In the genomic region with DNA sequence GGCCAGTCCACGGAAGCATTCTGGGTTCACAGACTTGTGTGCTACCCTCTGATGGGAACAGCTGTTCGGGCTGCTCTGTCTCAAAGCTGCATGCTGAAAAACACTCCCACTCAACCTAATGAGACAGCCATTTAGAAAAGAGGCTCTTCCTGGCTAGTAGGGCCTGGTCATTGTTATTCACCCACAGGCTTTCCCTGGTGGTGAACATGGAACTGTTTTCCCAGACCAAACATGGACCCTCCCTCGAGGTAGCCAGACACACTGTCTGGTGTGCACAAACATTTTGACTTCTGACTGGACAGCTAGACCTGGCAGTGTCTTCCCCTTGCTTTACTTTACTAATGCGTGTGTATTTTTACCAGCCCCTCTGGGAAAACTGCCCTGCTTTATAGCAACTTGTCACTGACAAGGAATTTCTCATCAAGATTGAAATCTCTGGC, we compare ENCODE assay signal across 15 cellular contexts. TPM values are rescaled to one million over a fixed set of nuclear protein-coding genes. Genes with fewer than 3 reads are reported as not detected.
DNase-seq lines count a peak whose midpoint lies in the region; ATAC-seq and TF ChIP-seq lines count a peak whose summit lies in the region.
"Had no signal": no experiment of that assay in that cellular context is flagged by ENCODE, and none has a peak within 500 bp of the region (broad histone marks: within the 10 kb centered on the region; RNA-seq: fewer than 3 reads in every experiment).

No MANE protein-coding gene starts in this region.

- H3K27ac Mint-ChIP-seq in activated T-cell treated with anti-CD3 and anti-CD28 coated beads, Interleukin-2, amount 50 U/mL, for 72 hours: no peak overlapping the region
- H3K27ac Mint-ChIP-seq: activated B cell treated with CpG ODN at 0.5 μM for 24 hours; activated naive CD4-positive, alpha-beta T cell treated with anti-CD3 and anti-CD28 coated beads, Interleukin-2, amount 10 ng/mL, durations not matched to agents 7 days and 5 days; HFFc6 had no signal

- H2BK120ac ChIP-seq in mesendoderm (ENCODE audit: low read depth, low read length): no peak overlapping the region

- no peaks in the 10 kb centered on the region for H3K9me3 Mint-ChIP-seq in activated T-cell treated with anti-CD3 and anti-CD28 coated beads, Interleukin-2, amount 50 U/mL, for 72 hours
- H3K9me3 Mint-ChIP-seq: activated B cell treated with CpG ODN at 0.5 μM for 24 hours; activated naive CD4-positive, alpha-beta T cell treated with anti-CD3 and anti-CD28 coated beads, Interleukin-2, amount 10 ng/mL, durations not matched to agents 7 days and 5 days; HFFc6 had no signal

- no peaks in the 10 kb centered on the region for H3K4me1 Mint-ChIP-seq in activated T-cell treated with anti-CD3 and anti-CD28 coated beads, Interleukin-2, amount 50 U/mL, for 72 hours (ENCODE audit: low read depth)
- H3K4me1 Mint-ChIP-seq: activated B cell treated with CpG ODN at 0.5 μM for 24 hours; activated naive CD4-positive, alpha-beta T cell treated with anti-CD3 and anti-CD28 coated beads, Interleukin-2, amount 10 ng/mL, durations not matched to agents 7 days and 5 days had no signal

- no peaks in the 10 kb centered on the region for H3K4me1 ChIP-seq in mesendoderm (ENCODE audit: control insufficient read depth, low read depth, low read length)

- no peak overlapping the region for H2BK5ac ChIP-seq in mesendoderm (ENCODE audit: low read length)

- no peak overlapping the region for H4K5ac ChIP-seq in mesendoderm (ENCODE audit: low read length)

- no peak for ATAC-seq in activated T-cell treated with anti-CD3 and anti-CD28 coated beads, Interleukin-2, amount 50 U/mL, for 72 hours (replicated peaks in 1 of 2)
- no peak for ATAC-seq in HG03196 (IDR thresholded peaks at IDR 0.05; ENCODE audit: unreplicated experiment)

- no peak overlapping the region for H3K23ac ChIP-seq in mesendoderm (ENCODE audit: low read length)

- peaks cover 6% of the 10 kb centered on the region for H3K27me3 Mint-ChIP-seq in activated T-cell treated with anti-CD3 and anti-CD28 coated beads, Interleukin-2, amount 50 U/mL, for 72 hours (ENCODE audit: low read depth)

- H3K79me1 ChIP-seq in mesendoderm (ENCODE audit: low read length): no peaks in the 10 kb centered on the region

- H2BK15ac ChIP-seq in mesendoderm (replicated peaks; ENCODE audit: low read depth): no peak overlapping the region

- H3K9ac ChIP-seq in mesendoderm (ENCODE audit: low read length): no peak overlapping the region

- H3K36me3 ChIP-seq in WERI-Rb-1 (no peaks in the 10 kb centered on the region), mesendoderm (ENCODE audit: control insufficient read depth, insufficient read depth, low read length) (no peaks in the 10 kb centered on the region)

- no peak overlapping the region for H3K18ac ChIP-seq in mesendoderm (ENCODE audit: low read length)

- no peak overlapping the region for H3K4me3 Mint-ChIP-seq in activated T-cell treated with anti-CD3 and anti-CD28 coated beads, Interleukin-2, amount 50 U/mL, for 72 hours
- H3K4me3 Mint-ChIP-seq: activated B cell treated with CpG ODN at 0.5 μM for 24 hours; activated naive CD4-positive, alpha-beta T cell treated with anti-CD3 and anti-CD28 coated beads, Interleukin-2, amount 10 ng/mL, durations not matched to agents 7 days and 5 days; HFFc6 had no signal

- no peak overlapping the region for H3K4ac ChIP-seq in mesendoderm (ENCODE audit: low read depth, low read length)

- DNase-seq in DMS153 treated with DMSO at 0.1 percent for 48 hours (lab: John Stamatoyannopoulos, UW; ENCODE audit: unreplicated experiment) (peak; percentile 43), M059J (ENCODE audit: low read depth) (peak; percentile 58), WERI-Rb-1 (peak; percentile 13), mesendoderm (peak; percentile 18), cerebellar cortex (ENCODE audit: low spot score) (no peak)
- no peak for DNase-seq in activated T-cell treated with anti-CD3 and anti-CD28 coated beads, Interleukin-2, amount 50 U/mL, for 72 hours
- DNase-seq in stimulated activated CD4-positive, alpha-beta T cell treated with anti-CD3 and anti-CD28 coated beads, Interleukin-2, amount 100 ng/mL, for 24 hours: no peak
- DNase-seq: activated B cell treated with CpG ODN at 0.5 μM for 24 hours; activated naive CD4-positive, alpha-beta T cell treated with anti-CD3 and anti-CD28 coated beads, Interleukin-2, amount 10 ng/mL, durations not matched to agents 7 days and 5 days; DMS53; HFFc6; NCI-H2171; SW 1271 had no signal

- no CpG with 5 or more reads among the region's 4 CpGs for WGBS in mesendoderm (ENCODE audit: extremely low coverage, insufficient coverage, low lambda C conversion rate)

- H3K79me2 ChIP-seq in mesendoderm (ENCODE audit: control insufficient read depth, insufficient read depth, low read length): no peaks in the 10 kb centered on the region

- H3K36me3 Mint-ChIP-seq in activated T-cell treated with anti-CD3 and anti-CD28 coated beads, Interleukin-2, amount 50 U/mL, for 72 hours (ENCODE audit: insufficient read depth in 2 of 2): no peaks in the 10 kb centered on the region
- H3K36me3 Mint-ChIP-seq: activated naive CD4-positive, alpha-beta T cell treated with anti-CD3 and anti-CD28 coated beads, Interleukin-2, amount 10 ng/mL, durations not matched to agents 7 days and 5 days had no signal

- H3K27ac ChIP-seq in WERI-Rb-1: no peak overlapping the region
- no peak overlapping the region for H3K27ac ChIP-seq in mesendoderm (ENCODE audit: low read depth, low read length)

- H3K56ac ChIP-seq in mesendoderm (ENCODE audit: low read length): no peak overlapping the region

- H3K4me3 ChIP-seq in WERI-Rb-1 (ENCODE audit: low read depth, low read length) (no peak overlapping the region), mesendoderm (ENCODE audit: low read length) (no peak overlapping the region)

- H3K27me3 ChIP-seq in WERI-Rb-1 (ENCODE audit: insufficient read depth, low read depth, severe bottlenecking) (no peaks in the 10 kb centered on the region), mesendoderm (ENCODE audit: insufficient read depth, low read length, poor library complexity) (no peaks in the 10 kb centered on the region)

- H3K4me2 ChIP-seq in mesendoderm (ENCODE audit: low read length): no peak overlapping the region

- no peak overlapping the region for H2AK5ac ChIP-seq in mesendoderm (ENCODE audit: low read length)

- no peak overlapping the region for H4K8ac ChIP-seq in mesendoderm (ENCODE audit: low read depth, low read length)

- no peaks in the 10 kb centered on the region for H3K9me3 ChIP-seq in WERI-Rb-1 (ENCODE audit: severe bottlenecking)

- TF ChIP-seq CTCF in WERI-Rb-1 (IDR thresholded peaks at IDR 0.05; ENCODE audit: low read depth, low read length): no peak

RNA-seq across cellular contexts. Expression of a gene that starts 39.0 kb away (rescaled TPM):
- 22.2 and 28.6 TPM in 2 replicates for total RNA-seq in M059J (2014; rRNA removed; shearing (Covaris generic))
- 0.94 TPM for polyA plus RNA-seq in mesendoderm (2013, experiment 1 of 2)
- polyA plus RNA-seq in mesendoderm (2013, experiment 2 of 2): 0.74 TPM
- total RNA-seq in activated T-cell treated with anti-CD3 and anti-CD28 coated beads, Interleukin-2, amount 50 U/mL, for 72 hours: not detected
- total RNA-seq: OCI-LY7 had no signal

Comparison
In these comparisons a context has a peak if more than half of its experiments do, and no peak if none do; other contexts are left out.
1. DNase-seq: peak in DMS153 treated with DMSO at 0.1 percent for 48 hours (single experiment), M059J (single experiment), WERI-Rb-1 (single experiment) and mesendoderm (single experiment); none in activated T-cell treated with anti-CD3 and anti-CD28 coated beads, Interleukin-2, amount 50 U/mL, for 72 hours (0 of 2), stimulated activated CD4-positive, alpha-beta T cell treated with anti-CD3 and anti-CD28 coated beads, Interleukin-2, amount 100 ng/mL, for 24 hours (0 of 2) and cerebellar cortex (single experiment).
2. RNA of a gene that starts 39.0 kb away (total RNA-seq): 22.2 to 28.6 TPM in M059J; not detected in activated T-cell treated with anti-CD3 and anti-CD28 coated beads, Interleukin-2, amount 50 U/mL, for 72 hours; every median in the first group is over 10 times any median in the second.